23 cellular contexts compared by ENCODE assay signal in genomic region chr3:141183606-141184005, GRCh38. TPM values are rescaled to one million over a fixed set of nuclear protein-coding genes. Genes with fewer than 3 reads are reported as not detected.
A peak's percentile ranks its signal among the peaks of the same experiment; 100 is the strongest.
DNase-seq lines count a peak whose midpoint lies in the region; ATAC-seq and TF ChIP-seq lines count a peak whose summit lies in the region.
"Had no signal": no experiment of that assay in that cellular context is flagged by ENCODE, and none has a peak within 500 bp of the region (broad histone marks: within the 10 kb centered on the region; RNA-seq: fewer than 3 reads in every experiment).

No MANE protein-coding gene starts in this region.

- no peaks in the 10 kb centered on the region for H3K27me3 ChIP-seq in CD8-positive, alpha-beta T cell (ENCODE audit: insufficient read depth, low read length)
- H3K27me3 ChIP-seq in testis, result no peaks in the 10 kb centered on the region
- H3K27me3 ChIP-seq: BE2C, BLaER1 had no signal

- DNase-seq in HT-29 (ENCODE audit: low spot score) (peak; percentile 8), SK-MEL-5 (ENCODE audit: low read depth, low spot score) (peak; percentile 71), mesothelial cell of epicardium (ENCODE audit: low spot score in 2 of 2, unreplicated experiment in 2 of 2) (no peak), Right ventricle myocardium superior (no peak), testis (no peak), NCI-H1417 treated with DMSO at 0.1 percent for 48 hours (lab: John Stamatoyannopoulos, UW) (no peak)
- no peak for DNase-seq in CD8-positive, alpha-beta T cell
- DNase-seq: 8988T; ACHN; BE2C; C1 segment of cervical spinal cord; CD4-positive, alpha-beta memory T cell; CD4-positive, CD25-positive, alpha-beta regulatory T cell; COR-L47; DMS 273 treated with DMSO at 0.1 percent for 48 hours; DMS153; DMS53; DMS79; DND-41; EL; GDM1 had no signal

- no peak for TF ChIP-seq POLR2A in testis (IDR thresholded peaks at IDR 0.05)

- peak overlapping the region; percentile 2 for H3K27ac Mint-ChIP-seq in mesothelial cell of epicardium
- H3K27ac Mint-ChIP-seq in CD8-positive, alpha-beta T cell, result no peak overlapping the region
- H3K27ac Mint-ChIP-seq: CD14-positive monocyte; CD4-positive, alpha-beta memory T cell; CD4-positive, CD25-positive, alpha-beta regulatory T cell had no signal

- peaks cover 21% of the 10 kb centered on the region for H3K9me3 Mint-ChIP-seq in mesothelial cell of epicardium
- H3K9me3 Mint-ChIP-seq in CD8-positive, alpha-beta T cell, result peaks cover 11% of the 10 kb centered on the region

- H3K4me1 Mint-ChIP-seq in mesothelial cell of epicardium, result peaks cover 7% of the 10 kb centered on the region
- no peaks in the 10 kb centered on the region for H3K4me1 Mint-ChIP-seq in CD8-positive, alpha-beta T cell (ENCODE audit: low read depth)
- H3K4me1 Mint-ChIP-seq: CD14-positive monocyte; CD4-positive, alpha-beta memory T cell; CD4-positive, CD25-positive, alpha-beta regulatory T cell had no signal

- no peak overlapping the region for H3K4me3 ChIP-seq in CD8-positive, alpha-beta T cell (ENCODE audit: low read depth, low read length)
- no peak overlapping the region for H3K4me3 ChIP-seq in testis
- H3K4me3 ChIP-seq: BLaER1 had no signal

- H3K4me1 ChIP-seq in CD8-positive, alpha-beta T cell (ENCODE audit: insufficient read depth, low read length), result no peaks in the 10 kb centered on the region
- H3K4me1 ChIP-seq in testis, result no peaks in the 10 kb centered on the region
- H3K4me1 ChIP-seq: BE2C, BLaER1 had no signal

- no peak overlapping the region for H3K4me3 Mint-ChIP-seq in mesothelial cell of epicardium
- H3K4me3 Mint-ChIP-seq in CD8-positive, alpha-beta T cell, result no peak overlapping the region
- H3K4me3 Mint-ChIP-seq: CD14-positive monocyte; CD4-positive, alpha-beta memory T cell; CD4-positive, CD25-positive, alpha-beta regulatory T cell had no signal

- WGBS in testis, 2 donors, result 43 to 45% methylated on average over 2 of the region's 2 CpGs

- no peaks in the 10 kb centered on the region for H3K27me3 Mint-ChIP-seq in mesothelial cell of epicardium (ENCODE audit: low read depth)
- H3K27me3 Mint-ChIP-seq in CD8-positive, alpha-beta T cell (ENCODE audit: low read depth), result no peaks in the 10 kb centered on the region

- no peaks in the 10 kb centered on the region for H3K36me3 ChIP-seq in CD8-positive, alpha-beta T cell (ENCODE audit: insufficient read depth, low read length)
- H3K36me3 ChIP-seq in testis (ENCODE audit: low read depth, missing control alignments), result no peaks in the 10 kb centered on the region
- H3K36me3 ChIP-seq: BE2C, BLaER1 had no signal

- POLR2A ChIA-PET in CD8-positive, alpha-beta T cell (lab: Charles Lee), result no interaction called here

- intact Hi-C loops in CD8-positive, alpha-beta T cell (cut with DNase I, micrococcal nuclease), result no loop called here
- intact Hi-C loops in Right ventricle myocardium superior (cut with DNase I) (loop anchor here (10.0 kb wide), 1 partner anchor 289 kb away; no protein-coding TSS in a partner anchor), testis (cut with DNase I; ENCODE audit: low total_unique reads) (loop anchor here (10.0 kb wide), 1 partner anchor 169 kb away; no protein-coding TSS in a partner anchor)

- H3K36me3 Mint-ChIP-seq in mesothelial cell of epicardium, result no peaks in the 10 kb centered on the region
- no peaks in the 10 kb centered on the region for H3K36me3 Mint-ChIP-seq in CD8-positive, alpha-beta T cell
- H3K36me3 Mint-ChIP-seq: CD14-positive monocyte; CD4-positive, CD25-positive, alpha-beta regulatory T cell had no signal

- in situ Hi-C loops in SK-MEL-5 (cut with HindIII; ENCODE audit: low pct_unique_long_range_greater_than_20kb, low sequenced_read_pairs), result no loop called here

- ATAC-seq in CD8-positive, alpha-beta T cell, result no peak
- ATAC-seq in Right ventricle myocardium superior (ENCODE audit: poor library complexity), result no peak

- H3K9me3 ChIP-seq in CD8-positive, alpha-beta T cell (ENCODE audit: low read length), result no peaks in the 10 kb centered on the region
- H3K9me3 ChIP-seq in testis, result no peaks in the 10 kb centered on the region
- H3K9me3 ChIP-seq: BE2C had no signal

- CTCF ChIA-PET in CD8-positive, alpha-beta T cell (lab: Charles Lee), result interaction anchor here (1.3 to 1.5 kb wide), 2 partner anchors 8 to 10 kb away, joined by 4 to 10 read pairs; no protein-coding TSS in a partner anchor

- no peak for TF ChIP-seq CTCF in mesothelial cell of epicardium (IDR thresholded peaks at IDR 0.05; ENCODE audit: unreplicated experiment)
- TF ChIP-seq CTCF in CD8-positive, alpha-beta T cell (IDR thresholded peaks at IDR 0.05), result no peak
- TF ChIP-seq CTCF in testis (IDR thresholded peaks at IDR 0.05), result no peak

- H3K27ac ChIP-seq in CD8-positive, alpha-beta T cell (ENCODE audit: low read depth, low read length), result no peak overlapping the region
- no peak overlapping the region for H3K27ac ChIP-seq in testis
- H3K27ac ChIP-seq: BLaER1 had no signal

RNA-seq across cellular contexts. Expression of gene PXYLP1, which starts 48.0 kb away (rescaled TPM):
- 6.2 and 9.7 TPM in 2 replicates for total RNA-seq in HT-29 (2014; rRNA removed; shearing (Covaris generic))
- 2.8 and 3.0 TPM in 2 replicates for total RNA-seq in SK-MEL-5 (2014; rRNA removed; shearing (Covaris generic))
- 2.7 and 4.9 TPM in 2 replicates for polyA plus RNA-seq in SK-MEL-5 (2015; cell fraction: cytosol; rRNA removed)
- 16.0 and 16.7 TPM in 2 replicates for polyA plus RNA-seq in SK-MEL-5 (2015; cell fraction: nucleus; rRNA removed)
- total RNA-seq in mesothelial cell of epicardium, result 40.5 to 45.6 TPM (median 40.9 TPM) in 3 replicates
- total RNA-seq in CD8-positive, alpha-beta T cell, result 10 to 100 TPM; 14.5 to 21.8 TPM
- total RNA-seq in Right ventricle myocardium superior, result 10.8 TPM
- 10 to 100 TPM; 16.0 to 31.6 TPM for total RNA-seq in testis
- polyA plus RNA-seq in testis (ENCODE audit: insufficient read depth, low read depth, low replicate concordance), result 55.8 TPM

Comparison
In these comparisons a context has a peak if more than half of its experiments do, and no peak if none do; other contexts are left out.
1. DNase-seq: peak in HT-29 (single experiment) and SK-MEL-5 (single experiment); none in mesothelial cell of epicardium (0 of 2), CD8-positive, alpha-beta T cell (0 of 7), Right ventricle myocardium superior (single experiment), testis (single experiment) and NCI-H1417 treated with DMSO at 0.1 percent for 48 hours (single experiment).
2. intact Hi-C loops: an anchor here in Right ventricle myocardium superior (10.0 kb wide) and testis (10.0 kb wide); none called in CD8-positive, alpha-beta T cell.